ENCODE assay signal across 8 cellular contexts in genomic region chr10:98467506-98468318, GRCh38. TPM values are rescaled to one million over a fixed set of nuclear protein-coding genes. Genes with fewer than 3 reads are reported as not detected.
DNase-seq lines count a peak whose midpoint lies in the region; ATAC-seq lines count a peak whose summit lies in the region.

No MANE protein-coding gene starts in this region.

- ATAC-seq in GM19463 (IDR thresholded peaks at IDR 0.05; ENCODE audit: unreplicated experiment): peak; percentile 95
- peak; percentile 87 for ATAC-seq in HG03565 (IDR thresholded peaks at IDR 0.05; ENCODE audit: unreplicated experiment)

- no peaks in the 10 kb centered on the region for H3K9me3 ChIP-seq in mononuclear cell (ENCODE audit: low read depth, low read length)

- H3K4me3 ChIP-seq in mononuclear cell (ENCODE audit: low read length): peak overlapping the region; percentile 37

- no peak overlapping the region for H3K27ac ChIP-seq in epithelial cell of prostate

- H3K4me1 ChIP-seq in mononuclear cell (ENCODE audit: insufficient read depth, low read length): peaks cover 8% of the 10 kb centered on the region

- H3K27me3 ChIP-seq in mononuclear cell (ENCODE audit: insufficient read depth, low read length): peaks cover 9% of the 10 kb centered on the region

- DNase-seq in COLO829 (ENCODE audit: low spot score) (peak; percentile 76), NOMO-1 treated with DMSO at 0.1 percent for 48 hours (lab: John Stamatoyannopoulos, UW; ENCODE audit: unreplicated experiment) (peak; percentile 74), epithelial cell of prostate (ENCODE audit: low read depth, low spot score) (peak; percentile 45)
- DNase-seq in activated CD8-positive, alpha-beta memory T cell treated with anti-CD3 and anti-CD28 coated beads, Interleukin-2, amount 50 U/mL, for 4 hours: peak; percentile 59
- DNase-seq in stimulated activated CD8-positive, alpha-beta memory T cell treated with anti-CD3 and anti-CD28 coated beads, Interleukin-4, amount 100 ng/mL, for 4 hours (ENCODE audit: low read depth in 2 of 2, low spot score in 1 of 2): peak; percentile 20

RNA-seq across cellular contexts. Expression of gene HPS1, which starts 21.0 kb away (rescaled TPM):
- 46.6 TPM for total RNA-seq in mononuclear cell

RNA-seq across cellular contexts. Expression of gene PYROXD2, which starts 52.7 kb away (rescaled TPM):
- 2.2 TPM for total RNA-seq in mononuclear cell

Comparison
In these comparisons a context has a peak if more than half of its experiments do, and no peak if none do; other contexts are left out.
1. DNase-seq: peak in every context shown above with its lines; median percentile 76 in COLO829; 74 in NOMO-1 treated with DMSO at 0.1 percent for 48 hours; 59 in activated CD8-positive, alpha-beta memory T cell treated with anti-CD3 and anti-CD28 coated beads, Interleukin-2, amount 50 U/mL, for 4 hours; 45 in epithelial cell of prostate; 20 in stimulated activated CD8-positive, alpha-beta memory T cell treated with anti-CD3 and anti-CD28 coated beads, Interleukin-4, amount 100 ng/mL, for 4 hours.